ENCODE assay signal across 22 cellular contexts in genomic region chr6:132475925-132476324, GRCh38.
"Had no signal": no experiment of that assay in that cellular context is flagged by ENCODE, and none has a peak within 500 bp of the region (broad histone marks: within the 10 kb centered on the region; RNA-seq: fewer than 3 reads in every experiment).

No MANE protein-coding gene starts in this region.

- H3K27me3 Mint-ChIP-seq: naive B cell; stimulated activated naive B cell treated with anti-CD40 and anti-IgM and Interleukin-4, amounts not matched to agents 10 μg/mL and 1 μg/mL and 100 μg/mL, for 72 hours; stimulated activated naive CD8-positive, alpha-beta T cell treated with anti-CD3 and anti-CD28 coated beads, Interleukin-15, amount 100 ng/mL, for 72 hours had no signal

- H3K4me3 ChIP-seq: gastroesophageal sphincter, left ventricle myocardium inferior, lower lobe of right lung, psoas muscle, testis, tibial nerve, upper lobe of right lung had no signal

- H3K9me3 Mint-ChIP-seq: naive B cell; nephron progenitor cell; stimulated activated naive B cell treated with anti-CD40 and anti-IgM and Interleukin-4, amounts not matched to agents 10 μg/mL and 1 μg/mL and 100 μg/mL, for 72 hours; stimulated activated naive CD8-positive, alpha-beta T cell treated with anti-CD3 and anti-CD28 coated beads, Interleukin-15, amount 100 ng/mL, for 72 hours had no signal

- DNase-seq: effector memory CD4-positive, alpha-beta T cell; glutamatergic neuron; left cardiac atrium; left ventricle myocardium inferior; lower lobe of right lung; mesenchymal stem cell; naive B cell; nephron progenitor cell; psoas muscle; retina; stimulated activated CD4-positive, alpha-beta T cell treated with anti-CD3 and anti-CD28 coated beads, Interleukin-2, amount 100 ng/mL, for 24 hours; stimulated activated CD4-positive, alpha-beta T cell treated with anti-CD3 and anti-CD28 coated beads, Interleukin-4, amount 100 ng/mL, for 4 hours; stimulated activated naive B cell treated with anti-CD40 and anti-IgM and Interleukin-4, amounts not matched to agents 10 μg/mL and 1 μg/mL and 100 μg/mL, for 72 hours; stimulated activated naive CD8-positive, alpha-beta T cell treated with anti-CD3 and anti-CD28 coated beads, Interleukin-15, amount 100 ng/mL, for 72 hours; testis; upper lobe of right lung had no signal

- H3K9me3 ChIP-seq: gastroesophageal sphincter, left ventricle myocardium inferior, lower lobe of right lung, psoas muscle, testis, tibial nerve, upper lobe of right lung had no signal

- H3K4me3 Mint-ChIP-seq: naive B cell; nephron progenitor cell; stimulated activated naive B cell treated with anti-CD40 and anti-IgM and Interleukin-4, amounts not matched to agents 10 μg/mL and 1 μg/mL and 100 μg/mL, for 72 hours; stimulated activated naive CD8-positive, alpha-beta T cell treated with anti-CD3 and anti-CD28 coated beads, Interleukin-15, amount 100 ng/mL, for 72 hours had no signal

- ATAC-seq: esophagus mucosa; gastroesophageal sphincter; left cardiac atrium; lower lobe of right lung; psoas muscle; sciatic nerve; stimulated activated naive B cell treated with anti-CD40 and anti-IgM and Interleukin-4, amounts not matched to agents 10 μg/mL and 1 μg/mL and 100 μg/mL, for 72 hours; stimulated activated naive CD8-positive, alpha-beta T cell treated with anti-CD3 and anti-CD28 coated beads, Interleukin-15, amount 100 ng/mL, for 72 hours; upper lobe of right lung had no signal

- H3K27me3 ChIP-seq: gastroesophageal sphincter, testis, tibial nerve, upper lobe of right lung had no signal

- H3K27ac Mint-ChIP-seq: nephron progenitor cell; stimulated activated naive B cell treated with anti-CD40 and anti-IgM and Interleukin-4, amounts not matched to agents 10 μg/mL and 1 μg/mL and 100 μg/mL, for 72 hours; stimulated activated naive CD8-positive, alpha-beta T cell treated with anti-CD3 and anti-CD28 coated beads, Interleukin-15, amount 100 ng/mL, for 72 hours had no signal

- H3K27ac ChIP-seq: gastroesophageal sphincter, left ventricle myocardium inferior, lower lobe of right lung, psoas muscle, testis, tibial nerve, upper lobe of right lung had no signal

- H3K4me1 ChIP-seq: psoas muscle, testis, upper lobe of right lung had no signal

- FAIRE-seq: endometrium, keratinocyte had no signal
